7 cellular contexts compared by ENCODE assay signal in the genomic region with DNA sequence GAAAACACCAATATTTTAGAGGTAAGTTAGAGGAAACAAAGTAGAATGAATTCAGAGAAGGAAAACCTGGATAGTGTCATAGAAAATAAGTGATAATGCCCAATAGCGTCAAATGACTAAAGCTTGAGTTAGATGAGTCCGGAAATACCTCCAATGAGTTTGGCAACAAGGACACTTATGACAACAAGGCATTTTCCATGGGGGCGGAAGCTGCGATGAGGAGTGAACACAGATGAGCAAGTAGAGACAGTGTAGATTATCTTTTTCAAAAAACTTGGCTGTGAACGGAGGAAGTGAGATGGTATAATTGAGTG. TPM values are rescaled to one million over a fixed set of nuclear protein-coding genes. Genes with fewer than 3 reads are reported as not detected.
DNase-seq lines count a peak whose midpoint lies in the region; ATAC-seq and TF ChIP-seq lines count a peak whose summit lies in the region.

No MANE protein-coding gene starts in this region.

- H3K4me3 ChIP-seq in WERI-Rb-1 (ENCODE audit: low read depth, low read length) (peak overlapping the region; percentile 92), left ventricle myocardium inferior (peak overlapping the region; percentile 81)

- CTCF ChIA-PET in HEK293T (lab: Yijun Ruan, JAX): interaction anchor here (1.0 to 1.5 kb wide), 2 partner anchors 17 to 175 kb away, joined by 3 to 5 read pairs; no protein-coding TSS in a partner anchor

- DNase-seq in HEK293T (ENCODE audit: extremely low spot score) (no peak), WERI-Rb-1 (no peak), left ventricle myocardium inferior (no peak), NCI-H1105 treated with DMSO at 0.1 percent for 48 hours (lab: John Stamatoyannopoulos, UW) (no peak), anterior cingulate cortex (lab: John Stamatoyannopoulos, UW) (no peak)
- DNase-seq in activated CD4-positive, alpha-beta T cell treated with anti-CD3 and anti-CD28 coated beads for 48 hours: no peak

- H3K27ac ChIP-seq in WERI-Rb-1 (peak overlapping the region; percentile 79; the same call in 1 of the 2 replicates), left ventricle myocardium inferior (replicated peaks) (peak overlapping the region; percentile 93)

- no peaks in the 10 kb centered on the region for H3K27me3 Mint-ChIP-seq in stimulated activated memory B cell treated with anti-CD40 and anti-IgM and Interleukin-4, amounts not matched to agents 10 μg/mL and 1 μg/mL and 100 μg/mL, for 72 hours

- H3K27me3 ChIP-seq in WERI-Rb-1 (ENCODE audit: insufficient read depth, low read depth, severe bottlenecking): no peaks in the 10 kb centered on the region
- H3K27me3 ChIP-seq in left ventricle myocardium inferior (ENCODE audit: low read depth): no peaks in the 10 kb centered on the region

- no peaks in the 10 kb centered on the region for H3K36me3 Mint-ChIP-seq in stimulated activated memory B cell treated with anti-CD40 and anti-IgM and Interleukin-4, amounts not matched to agents 10 μg/mL and 1 μg/mL and 100 μg/mL, for 72 hours

- peaks cover 16% of the 10 kb centered on the region for H3K9me3 ChIP-seq in WERI-Rb-1 (ENCODE audit: severe bottlenecking)
- H3K9me3 ChIP-seq in left ventricle myocardium inferior (replicated peaks): peaks cover 6% of the 10 kb centered on the region

- POLR2A ChIA-PET in HEK293T (lab: Yijun Ruan, JAX): interaction anchor here (0.5 to 1.4 kb wide), 11 partner anchors 8 to 327 kb away, joined by 3 to 11 read pairs (median 3); no protein-coding TSS in a partner anchor

- peaks cover 40% of the 10 kb centered on the region for H3K4me1 Mint-ChIP-seq in stimulated activated memory B cell treated with anti-CD40 and anti-IgM and Interleukin-4, amounts not matched to agents 10 μg/mL and 1 μg/mL and 100 μg/mL, for 72 hours

- ATAC-seq in stimulated activated memory B cell treated with anti-CD40 and anti-IgM and Interleukin-4, amounts not matched to agents 10 μg/mL and 1 μg/mL and 100 μg/mL, for 72 hours: no peak

- H3K4me1 ChIP-seq in left ventricle myocardium inferior: peaks cover 46% of the 10 kb centered on the region

- H3K36me3 ChIP-seq in WERI-Rb-1 (no peaks in the 10 kb centered on the region), left ventricle myocardium inferior (no peaks in the 10 kb centered on the region)

- no peak for TF ChIP-seq CTCF in WERI-Rb-1 (IDR thresholded peaks at IDR 0.05; ENCODE audit: low read depth, low read length)
- TF ChIP-seq CTCF in left ventricle myocardium inferior (IDR thresholded peaks at IDR 0.05; ENCODE audit: borderline replicate concordance): no peak

- intact Hi-C loops in left ventricle myocardium inferior (cut with micrococcal nuclease): no loop called here

- peak overlapping the region; percentile 97 for H3K27ac Mint-ChIP-seq in stimulated activated memory B cell treated with anti-CD40 and anti-IgM and Interleukin-4, amounts not matched to agents 10 μg/mL and 1 μg/mL and 100 μg/mL, for 72 hours

- H3K9me3 Mint-ChIP-seq in stimulated activated memory B cell treated with anti-CD40 and anti-IgM and Interleukin-4, amounts not matched to agents 10 μg/mL and 1 μg/mL and 100 μg/mL, for 72 hours: peaks cover 3% of the 10 kb centered on the region

- peak overlapping the region; percentile 98 for H3K4me3 Mint-ChIP-seq in stimulated activated memory B cell treated with anti-CD40 and anti-IgM and Interleukin-4, amounts not matched to agents 10 μg/mL and 1 μg/mL and 100 μg/mL, for 72 hours

TF ChIP-seq in HEK293T, 16 proteins besides CTCF, POLR2A, EP300 and RAD21:
- TF ChIP-seq SUZ12 (IDR thresholded peaks at IDR 0.05) (no peak), HDGF (IDR thresholded peaks at IDR 0.05; ENCODE audit: borderline replicate concordance) (no peak), CTBP1 (IDR thresholded peaks at IDR 0.05; ENCODE audit: borderline replicate concordance) (peak; percentile 37; the same call in 1 of the 2 replicates)

RNA-seq across cellular contexts. Expression of a gene that starts 0.4 kb away (rescaled TPM):
- total RNA-seq in left ventricle myocardium inferior: 5.9 TPM
